Comparison of ENCODE assay signal across 9 cellular contexts in genomic region chr6:167485186-167485978, GRCh38.
DNase-seq lines count a peak whose midpoint lies in the region; ATAC-seq and TF ChIP-seq lines count a peak whose summit lies in the region.
"Had no signal": no experiment of that assay in that cellular context is flagged by ENCODE, and none has a peak within 500 bp of the region (broad histone marks: within the 10 kb centered on the region; RNA-seq: fewer than 3 reads in every experiment).

No MANE protein-coding gene starts in this region.

- H3K36me3 Mint-ChIP-seq in stimulated activated effector memory CD8-positive, alpha-beta T cell treated with anti-CD3 and anti-CD28 coated beads, Interleukin-12 subunit alpha, Interleukin-12 subunit beta, amount 100 ng/mL, for 72 hours = no peaks in the 10 kb centered on the region
- H3K36me3 Mint-ChIP-seq in activated naive CD4-positive, alpha-beta T cell treated with anti-CD3 and anti-CD28 coated beads for 36 hours (ENCODE audit: low read depth) = no peaks in the 10 kb centered on the region
- H3K36me3 Mint-ChIP-seq: activated naive CD4-positive, alpha-beta T cell treated with anti-CD3 and anti-CD28 coated beads, Interleukin-2, amount 50 U/mL, for 24 hours had no signal

- DNase-seq in DMS53 (lab: John Stamatoyannopoulos, UW) (peak; percentile 11), DMS53 treated with DMSO at 0.1 percent for 48 hours (lab: John Stamatoyannopoulos, UW; ENCODE audit: unreplicated experiment) (no peak), body of pancreas (peak in 2 of 4 donors; percentile 26 to 32), inferior parietal cortex (ENCODE audit: extremely low spot score) (peak; percentile 74), islet precursor cell (no peak)
- no peak for DNase-seq in stimulated activated effector memory CD8-positive, alpha-beta T cell treated with anti-CD3 and anti-CD28 coated beads, Interleukin-12 subunit alpha, Interleukin-12 subunit beta, amount 100 ng/mL, for 72 hours (ENCODE audit: low spot score in 2 of 2)
- no peak for DNase-seq in effector CD4-positive, alpha-beta T cell
- no peak for DNase-seq in activated naive CD4-positive, alpha-beta T cell treated with anti-CD3 and anti-CD28 coated beads for 36 hours

- ATAC-seq in body of pancreas = no peak
- peak; percentile 21 for ATAC-seq in stimulated activated effector memory CD8-positive, alpha-beta T cell treated with anti-CD3 and anti-CD28 coated beads, Interleukin-12 subunit alpha, Interleukin-12 subunit beta, amount 100 ng/mL, for 72 hours

- intact Hi-C loops in body of pancreas (cut with DNase I) = no loop called here
- intact Hi-C loops in activated naive CD4-positive, alpha-beta T cell treated with anti-CD3 and anti-CD28 coated beads for 36 hours (cut with micrococcal nuclease) = loop anchor here (1.0 kb wide), 1 partner anchor 413 kb away; no protein-coding TSS in a partner anchor

- no peaks in the 10 kb centered on the region for H3K27me3 ChIP-seq in body of pancreas

- CTCF ChIA-PET in activated naive CD4-positive, alpha-beta T cell treated with anti-CD3 and anti-CD28 coated beads for 36 hours (lab: Charles Lee) = interaction anchor here (0.8 to 1.1 kb wide), 3 partner anchors 20 to 417 kb away, joined by 3 to 4 read pairs (median 3); no protein-coding TSS in a partner anchor

- no peak for TF ChIP-seq POLR2A in body of pancreas (IDR thresholded peaks at IDR 0.05)

- no peaks in the 10 kb centered on the region for H3K9me3 ChIP-seq in body of pancreas

- no peak overlapping the region for H3K27ac ChIP-seq in body of pancreas

- H3K27ac Mint-ChIP-seq in stimulated activated effector memory CD8-positive, alpha-beta T cell treated with anti-CD3 and anti-CD28 coated beads, Interleukin-12 subunit alpha, Interleukin-12 subunit beta, amount 100 ng/mL, for 72 hours = no peak overlapping the region
- no peak overlapping the region for H3K27ac Mint-ChIP-seq in activated naive CD4-positive, alpha-beta T cell treated with anti-CD3 and anti-CD28 coated beads for 36 hours
- H3K27ac Mint-ChIP-seq: activated naive CD4-positive, alpha-beta T cell treated with anti-CD3 and anti-CD28 coated beads, Interleukin-2, amount 50 U/mL, for 24 hours had no signal

- 67 to 70% methylated on average over 16 of the region's 16 CpGs for WGBS in body of pancreas, 2 donors

- peaks cover 20% of the 10 kb centered on the region for H3K27me3 Mint-ChIP-seq in activated naive CD4-positive, alpha-beta T cell treated with anti-CD3 and anti-CD28 coated beads for 36 hours (ENCODE audit: low read depth)

- TF ChIP-seq CTCF in body of pancreas (IDR thresholded peaks at IDR 0.05) = peak in 6 of 7 experiments; percentile 24 to 51 (median 42)

- H3K4me3 Mint-ChIP-seq in stimulated activated effector memory CD8-positive, alpha-beta T cell treated with anti-CD3 and anti-CD28 coated beads, Interleukin-12 subunit alpha, Interleukin-12 subunit beta, amount 100 ng/mL, for 72 hours = no peak overlapping the region
- H3K4me3 Mint-ChIP-seq in activated naive CD4-positive, alpha-beta T cell treated with anti-CD3 and anti-CD28 coated beads for 36 hours = no peak overlapping the region
- H3K4me3 Mint-ChIP-seq: activated naive CD4-positive, alpha-beta T cell treated with anti-CD3 and anti-CD28 coated beads, Interleukin-2, amount 50 U/mL, for 24 hours had no signal

- H3K4me3 ChIP-seq in body of pancreas = no peak overlapping the region

- H3K4me1 Mint-ChIP-seq in stimulated activated effector memory CD8-positive, alpha-beta T cell treated with anti-CD3 and anti-CD28 coated beads, Interleukin-12 subunit alpha, Interleukin-12 subunit beta, amount 100 ng/mL, for 72 hours = no peaks in the 10 kb centered on the region
- peaks cover 7% of the 10 kb centered on the region for H3K4me1 Mint-ChIP-seq in activated naive CD4-positive, alpha-beta T cell treated with anti-CD3 and anti-CD28 coated beads for 36 hours (ENCODE audit: low read depth)
- H3K4me1 Mint-ChIP-seq: activated naive CD4-positive, alpha-beta T cell treated with anti-CD3 and anti-CD28 coated beads, Interleukin-2, amount 50 U/mL, for 24 hours had no signal

- no peaks in the 10 kb centered on the region for H3K4me1 ChIP-seq in body of pancreas

- no peaks in the 10 kb centered on the region for H3K9me3 Mint-ChIP-seq in stimulated activated effector memory CD8-positive, alpha-beta T cell treated with anti-CD3 and anti-CD28 coated beads, Interleukin-12 subunit alpha, Interleukin-12 subunit beta, amount 100 ng/mL, for 72 hours
- no peaks in the 10 kb centered on the region for H3K9me3 Mint-ChIP-seq in activated naive CD4-positive, alpha-beta T cell treated with anti-CD3 and anti-CD28 coated beads for 36 hours
- H3K9me3 Mint-ChIP-seq: activated naive CD4-positive, alpha-beta T cell treated with anti-CD3 and anti-CD28 coated beads, Interleukin-2, amount 50 U/mL, for 24 hours had no signal

- H3K36me3 ChIP-seq in body of pancreas (replicated peaks in 1 of 2; ENCODE audit: insufficient read depth in 1 of 2, low read depth in 2 of 2) = no peaks in the 10 kb centered on the region

Comparison
In these comparisons a context has a peak if more than half of its experiments do, and no peak if none do; other contexts are left out.
1. DNase-seq: peak in DMS53 (single experiment) and inferior parietal cortex (single experiment); none in DMS53 treated with DMSO at 0.1 percent for 48 hours (single experiment), stimulated activated effector memory CD8-positive, alpha-beta T cell treated with anti-CD3 and anti-CD28 coated beads, Interleukin-12 subunit alpha, Interleukin-12 subunit beta, amount 100 ng/mL, for 72 hours (0 of 2), islet precursor cell (single experiment), effector CD4-positive, alpha-beta T cell (single experiment) and activated naive CD4-positive, alpha-beta T cell treated with anti-CD3 and anti-CD28 coated beads for 36 hours (single experiment).